In the genomic region with DNA sequence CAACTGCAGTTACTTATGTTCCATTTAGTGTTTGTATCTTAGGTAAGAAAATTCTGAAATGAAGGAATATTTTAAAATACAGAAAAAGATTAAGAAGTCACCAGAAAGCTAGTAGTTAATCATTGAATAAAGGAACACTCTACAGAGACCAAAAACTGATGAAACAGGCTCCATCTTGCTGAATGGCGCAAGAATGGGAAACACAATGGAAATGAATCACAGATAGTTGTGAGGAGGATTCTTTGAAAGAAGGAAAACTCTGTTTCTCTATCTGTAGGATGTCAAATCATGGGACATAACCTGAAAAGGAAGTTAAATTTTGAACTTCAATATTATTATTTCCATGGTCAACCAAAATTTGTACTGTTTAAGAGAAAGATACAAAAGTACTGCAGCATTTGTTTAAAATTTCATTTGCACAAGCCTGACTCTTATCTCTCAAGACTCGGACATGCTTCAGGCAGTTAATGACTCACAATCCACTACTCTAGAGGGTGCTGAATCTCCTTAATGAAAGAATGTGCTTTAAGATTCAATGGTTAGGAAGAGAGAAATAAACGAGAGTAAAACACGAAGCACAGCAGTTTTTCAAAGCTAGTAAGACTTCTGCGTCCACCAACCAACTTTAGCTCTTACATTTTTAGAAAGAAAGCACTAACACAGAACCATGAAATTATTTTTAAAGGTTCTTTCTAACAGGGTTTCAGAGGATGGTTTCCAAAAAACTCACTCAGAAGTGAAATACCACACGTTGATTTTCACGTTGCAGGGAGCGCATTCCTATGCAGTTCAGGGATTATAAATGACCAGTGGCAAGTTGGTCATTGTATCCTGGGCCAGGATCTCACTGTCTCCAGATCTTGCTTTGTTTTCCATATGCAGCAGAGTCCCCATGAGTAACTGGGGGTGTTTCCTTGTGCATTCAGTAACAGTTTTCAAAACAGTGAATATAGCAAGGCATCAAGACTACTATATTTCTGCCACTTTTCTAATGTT, we compare ENCODE assay signal across 19 cellular contexts.
DNase-seq lines count a peak whose midpoint lies in the region; ATAC-seq and TF ChIP-seq lines count a peak whose summit lies in the region.
"Had no signal": no experiment of that assay in that cellular context is flagged by ENCODE, and none has a peak within 500 bp of the region (broad histone marks: within the 10 kb centered on the region; RNA-seq: fewer than 3 reads in every experiment).

No MANE protein-coding gene starts in this region.

- no peaks in the 10 kb centered on the region for H4K20me1 ChIP-seq in hepatocyte (ENCODE audit: insufficient read depth, poor library complexity, severe bottlenecking)

- no peaks in the 10 kb centered on the region for H3K9me2 ChIP-seq in hepatocyte (replicated peaks; ENCODE audit: insufficient read depth)

- 46% methylated on average over 8 of the region's 8 CpGs for WGBS in hepatocyte (ENCODE audit: low lambda C conversion rate, missing lambda C conversion rate)

- H3K27ac Mint-ChIP-seq in brain = peak overlapping the region in 3 of 5 experiments; percentile 31 to 59 (median 47)
- H3K27ac Mint-ChIP-seq: activated CD4-positive, alpha-beta memory T cell treated with anti-CD3 and anti-CD28 coated beads for 36 hours; activated T-helper 2 cell treated with anti-CD3 and anti-CD28 coated beads, Interferon-gamma antibody, Interleukin-2, Interleukin-4, amounts not matched to agents 10 μg/mL and 5 μg/mL and 100 μg/mL, durations not matched to agents 14 hours and 24 hours and 36 hours had no signal

- H2AFZ ChIP-seq in hepatocyte (no peak overlapping the region), parathyroid adenoma (no peak overlapping the region)

- H3K4me1 ChIP-seq in HUES48 (ENCODE audit: control insufficient read depth, insufficient read depth, low read length) (peaks cover 18% of the 10 kb centered on the region), hepatocyte (ENCODE audit: insufficient read depth) (peaks cover 2% of the 10 kb centered on the region), parathyroid adenoma (no peaks in the 10 kb centered on the region)

- ATAC-seq in HG02759 (IDR thresholded peaks at IDR 0.05; ENCODE audit: unreplicated experiment) = no peak

- no peaks in the 10 kb centered on the region for H3K79me2 ChIP-seq in hepatocyte
- H3K79me2 ChIP-seq in parathyroid adenoma = no peaks in the 10 kb centered on the region

- DNase-seq in hepatocyte (ENCODE audit: low spot score) = no peak
- DNase-seq in ureter (ENCODE audit: low spot score) = no peak
- DNase-seq in NCI-H1694 treated with DMSO at 0.1 percent for 48 hours (lab: John Stamatoyannopoulos, UW) = no peak
- DNase-seq in stimulated activated naive CD4-positive, alpha-beta T cell treated with Interleukin-2 at 50 U/mL for 16 hours (lab: John Stamatoyannopoulos, UW) = no peak
- DNase-seq: activated CD4-positive, alpha-beta memory T cell treated with anti-CD3 and anti-CD28 coated beads for 36 hours; anterior cingulate cortex; kidney; MG63; NCI-H2081 treated with DMSO at 0.1 percent for 48 hours; retina; SJCRH30; stimulated activated CD4-positive, alpha-beta T cell treated with anti-CD3 and anti-CD28 coated beads, Interleukin-1b, Interleukin-23, amount 100 ng/mL, for 48 hours; transverse colon had no signal

- H3K4me3 Mint-ChIP-seq in brain = peak overlapping the region in 1 of 5 experiments; percentile 41
- H3K4me3 Mint-ChIP-seq: activated CD4-positive, alpha-beta memory T cell treated with anti-CD3 and anti-CD28 coated beads for 36 hours had no signal

- no peak overlapping the region for H3K9ac ChIP-seq in HUES48 (ENCODE audit: low read depth, low read length)
- H3K9ac ChIP-seq in parathyroid adenoma = no peak overlapping the region

- peaks cover 75% of the 10 kb centered on the region for H3K4me1 Mint-ChIP-seq in brain

- H3K36me3 ChIP-seq in HUES48 (ENCODE audit: control insufficient read depth, insufficient read depth, low read length) (no peaks in the 10 kb centered on the region), hepatocyte (replicated peaks; ENCODE audit: insufficient read depth, low read depth) (no peaks in the 10 kb centered on the region), parathyroid adenoma (ENCODE audit: control insufficient read depth, insufficient read depth, low read length) (no peaks in the 10 kb centered on the region)
- H3K36me3 ChIP-seq: MG63, SJCRH30, transverse colon had no signal

- H3K4me2 ChIP-seq in hepatocyte (peak overlapping the region; percentile 34), parathyroid adenoma (ENCODE audit: low read length) (peak overlapping the region; percentile 51)

- no peaks in the 10 kb centered on the region for H3K27me3 Mint-ChIP-seq in brain

- no peak for TF ChIP-seq CTCF in brain (conservative IDR thresholded peaks at IDR 0.05)
- TF ChIP-seq CTCF in hepatocyte (IDR thresholded peaks at IDR 0.05; ENCODE audit: poor library complexity) = no peak
- no peak for TF ChIP-seq CTCF in parathyroid adenoma (IDR thresholded peaks at IDR 0.05)

- no peaks in the 10 kb centered on the region for H3K36me3 Mint-ChIP-seq in brain
- H3K36me3 Mint-ChIP-seq: activated CD4-positive, alpha-beta memory T cell treated with anti-CD3 and anti-CD28 coated beads for 36 hours had no signal

- H3K27ac ChIP-seq in HUES48 (ENCODE audit: low read depth, low read length) = peak overlapping the region; percentile 71
- no peak overlapping the region for H3K27ac ChIP-seq in hepatocyte
- H3K27ac ChIP-seq in parathyroid adenoma = no peak overlapping the region
- H3K27ac ChIP-seq: HL-60, SJCRH30, transverse colon had no signal

- H3K9me3 Mint-ChIP-seq in brain = peaks cover 0 to 3% (median 0%) of the 10 kb centered on the region in 5 experiments
- H3K9me3 Mint-ChIP-seq: activated CD4-positive, alpha-beta memory T cell treated with anti-CD3 and anti-CD28 coated beads for 36 hours; activated T-helper 2 cell treated with anti-CD3 and anti-CD28 coated beads, Interferon-gamma antibody, Interleukin-2, Interleukin-4, amounts not matched to agents 10 μg/mL and 5 μg/mL and 100 μg/mL, durations not matched to agents 14 hours and 24 hours and 36 hours had no signal

- H3K9me3 ChIP-seq in HUES48 (ENCODE audit: control insufficient read depth, insufficient read depth, low read length) = no peaks in the 10 kb centered on the region
- H3K9me3 ChIP-seq in hepatocyte (ENCODE audit: low read depth) = no peaks in the 10 kb centered on the region
- H3K9me3 ChIP-seq in parathyroid adenoma (ENCODE audit: control insufficient read depth, low read length) = no peaks in the 10 kb centered on the region
- H3K9me3 ChIP-seq: MG63, SJCRH30, transverse colon had no signal

- H3K27me3 ChIP-seq in HUES48 (ENCODE audit: control insufficient read depth, insufficient read depth, low read length) (no peaks in the 10 kb centered on the region), hepatocyte (peaks cover under 1% of the 10 kb centered on the region), parathyroid adenoma (ENCODE audit: control insufficient read depth, insufficient read depth, low read length) (no peaks in the 10 kb centered on the region)
- H3K27me3 ChIP-seq: MG63, SJCRH30, transverse colon had no signal

- H3K4me3 ChIP-seq in HUES48 (ENCODE audit: low read depth, low read length) (no peak overlapping the region), hepatocyte (no peak overlapping the region), parathyroid adenoma (ENCODE audit: low read depth, low read length) (peak overlapping the region; percentile 6)
- H3K4me3 ChIP-seq: MG63, SJCRH30, transverse colon had no signal
